1 cellular context compared by ENCODE assay signal in genomic region chr9:72863456-72864094, GRCh38.
A peak's percentile ranks its signal among the peaks of the same experiment; 100 is the strongest.
TF ChIP-seq lines count a peak whose summit lies in the region.

No MANE protein-coding gene starts in this region.

TF ChIP-seq in K562, 482 proteins besides CTCF, POLR2A, EP300 and RAD21 (continued from another document):
- TF ChIP-seq MITF (IDR thresholded peaks at IDR 0.05) = no peak
- TF ChIP-seq CHD2 (IDR thresholded peaks at IDR 0.05; ENCODE audit: low read depth, low read length) = no peak
- no peak for TF ChIP-seq MBD2 (IDR thresholded peaks at IDR 0.05; ENCODE audit: borderline replicate concordance, low read depth)
- no peak for TF ChIP-seq ZBTB2 (IDR thresholded peaks at IDR 0.05)
- no peak for TF ChIP-seq MCM5 (IDR thresholded peaks at IDR 0.05; ENCODE audit: low read depth)
- TF ChIP-seq MLLT1 (IDR thresholded peaks at IDR 0.05) = no peak
- TF ChIP-seq SMAD3 (CRISPR knock-in tag; conservative IDR thresholded peaks at IDR 0.05) = no peak
- peak; percentile 18; the same call in 1 of the 2 replicates for TF ChIP-seq TEAD4 (IDR thresholded peaks at IDR 0.05; ENCODE audit: low read length)
- no peak for TF ChIP-seq TEAD4 (CRISPR knock-in tag; IDR thresholded peaks at IDR 0.05; ENCODE audit: borderline replicate concordance)
- TF ChIP-seq CBX1 (IDR thresholded peaks at IDR 0.05; ENCODE audit: low read depth) = no peak
- peak; percentile 37; the same call in 1 of the 2 replicates for TF ChIP-seq CBFA2T2 (conservative IDR thresholded peaks at IDR 0.05)
